In genomic region chr1:26233903-26234643, GRCh38 we compare ENCODE assay signal across 1 cellular context.
A peak's percentile ranks its signal among the peaks of the same experiment; 100 is the strongest.
TF ChIP-seq lines count a peak whose summit lies in the region.

TSS of gene CEP85 (plus strand) at chr1:26234200. CDS start at chr1:26239784, 5,584 bp downstream.

TF ChIP-seq in GM12878, 131 proteins besides CTCF, POLR2A, EP300 and RAD21 (continued from another document):
- TF ChIP-seq E2F8 (IDR thresholded peaks at IDR 0.05; ENCODE audit: low read depth, partially characterized antibody) (no peak), RELA (IDR thresholded peaks at IDR 0.05; ENCODE audit: borderline replicate concordance, partially characterized antibody) (peak; percentile 55), IKZF1 (conservative IDR thresholded peaks at IDR 0.05) (peak; percentile 66), ATF3 (IDR thresholded peaks at IDR 0.05; ENCODE audit: borderline replicate concordance, extremely low read depth, low read depth, low read length) (no peak), PKNOX1 (IDR thresholded peaks at IDR 0.05) (peak; percentile 62), ASH2L (IDR thresholded peaks at IDR 0.05; ENCODE audit: borderline replicate concordance, low read depth) (no peak), SP1 (IDR thresholded peaks at IDR 0.05; ENCODE audit: low read depth, low read length) (peak; percentile 91), ZBTB33 (IDR thresholded peaks at IDR 0.05) (no peak), SMC3 (IDR thresholded peaks at IDR 0.05; ENCODE audit: borderline replicate concordance, low read length) (peak; percentile 44; the same call in 1 of the 2 replicates), SKIL (IDR thresholded peaks at IDR 0.05; ENCODE audit: low read depth, poor library complexity, severe bottlenecking) (no peak), ZNF384 (IDR thresholded peaks at IDR 0.05; ENCODE audit: borderline replicate concordance, low read depth, low read length) (no peak), E4F1 (IDR thresholded peaks at IDR 0.05; ENCODE audit: borderline replicate concordance, partially characterized antibody) (peak; percentile 33), TCF12 (IDR thresholded peaks at IDR 0.05; ENCODE audit: low read depth, low read length) (no peak), CREM (IDR thresholded peaks at IDR 0.05; ENCODE audit: low read depth) (peak; percentile 86), JUNB (IDR thresholded peaks at IDR 0.05) (no peak), NKRF (conservative IDR thresholded peaks at IDR 0.05) (peak; percentile 72), LARP7 (IDR thresholded peaks at IDR 0.05) (peak; percentile 59; the same call in 1 of the 2 replicates), CEBPB (IDR thresholded peaks at IDR 0.05; ENCODE audit: borderline replicate concordance in 1 of 2, low read depth in 2 of 2, low read length in 2 of 2) (no peak), BACH1 (IDR thresholded peaks at IDR 0.05; ENCODE audit: borderline replicate concordance) (peak; percentile 80), DPF2 (IDR thresholded peaks at IDR 0.05) (peak; percentile 39), BCLAF1 (IDR thresholded peaks at IDR 0.05) (no peak), CBFB (IDR thresholded peaks at IDR 0.05; ENCODE audit: low read depth) (no peak), CHD2 (IDR thresholded peaks at IDR 0.05; ENCODE audit: borderline replicate concordance, low read depth, low read length) (peak; percentile 85), ZBTB11 (CRISPR knock-in tag; IDR thresholded peaks at IDR 0.05) (no peak), RAD51 (IDR thresholded peaks at IDR 0.05) (no peak), ZSCAN29 (IDR thresholded peaks at IDR 0.05) (no peak), BRCA1 (IDR thresholded peaks at IDR 0.05; ENCODE audit: low read depth, low read length) (no peak), SMAD1 (IDR thresholded peaks at IDR 0.05; ENCODE audit: low read depth, partially characterized antibody) (no peak), POU2F2 (IDR thresholded peaks at IDR 0.05; ENCODE audit: borderline replicate concordance, low read depth, low read length) (peak; percentile 27; the same call in 1 of the 3 replicates), IRF5 (IDR thresholded peaks at IDR 0.05; ENCODE audit: borderline replicate concordance) (no peak), SMAD5 (IDR thresholded peaks at IDR 0.05; ENCODE audit: low read depth) (no peak; the same call in 1 of the 2 replicates), YBX1 (IDR thresholded peaks at IDR 0.05) (no peak), HCFC1 (IDR thresholded peaks at IDR 0.05; ENCODE audit: low read length) (no peak; the same call in none of the 2 replicates), MXI1 (IDR thresholded peaks at IDR 0.05; ENCODE audit: low read depth, low read length) (no peak; the same call in none of the 2 replicates), PAX8 (IDR thresholded peaks at IDR 0.05) (no peak), CREB1 (IDR thresholded peaks at IDR 0.05; ENCODE audit: low read depth) (peak; percentile 90)
